14 cellular contexts compared by ENCODE assay signal in genomic region chr18:46294325-46294724, GRCh38.
DNase-seq lines count a peak whose midpoint lies in the region; ATAC-seq and TF ChIP-seq lines count a peak whose summit lies in the region.
"Had no signal": no experiment of that assay in that cellular context is flagged by ENCODE, and none has a peak within 500 bp of the region (broad histone marks: within the 10 kb centered on the region; RNA-seq: fewer than 3 reads in every experiment).

No MANE protein-coding gene starts in this region.

- intact Hi-C loops in PC-9 (cut with micrococcal nuclease; ENCODE audit: unreplicated experiment) = loop anchor here (1.0 kb wide), 3 partner anchors 28 to 139 kb away; no protein-coding TSS in a partner anchor
- intact Hi-C loops in left lung (cut with DNase I) = no loop called here
- intact Hi-C loops in vagina (cut with DNase I) = no loop called here

- no peaks in the 10 kb centered on the region for H3K9me2 ChIP-seq in GM23338 (ENCODE audit: insufficient read depth)
- H3K9me2 ChIP-seq in PC-9 (ENCODE audit: insufficient read depth) = no peaks in the 10 kb centered on the region

- peaks cover 33% of the 10 kb centered on the region for H3K4me1 Mint-ChIP-seq in GM23338

- peaks cover 14% of the 10 kb centered on the region for H3K27me3 Mint-ChIP-seq in GM23338 (ENCODE audit: insufficient read depth, low read depth, poor library complexity)

- H3K27me3 ChIP-seq in GM23338 (ENCODE audit: insufficient read depth) = no peaks in the 10 kb centered on the region
- H3K27me3 ChIP-seq in PC-9 (ENCODE audit: insufficient read depth, low read depth) = no peaks in the 10 kb centered on the region
- H3K27me3 ChIP-seq in left lung = no peaks in the 10 kb centered on the region
- no peaks in the 10 kb centered on the region for H3K27me3 ChIP-seq in vagina
- H3K27me3 ChIP-seq: BLaER1, SJCRH30 had no signal

- CTCF ChIA-PET in PC-9 (lab: Charles Lee) = no interaction called here

- H3K27ac ChIP-seq in GM23338 (ENCODE audit: low read depth) (no peak overlapping the region), PC-9 (peak overlapping the region; percentile 97), left lung (peak overlapping the region; percentile 58 to 59), vagina (no peak overlapping the region)
- H3K27ac ChIP-seq: BLaER1, SJCRH30 had no signal

- H3K4me3 ChIP-seq in AG10803 (ENCODE audit: low read length) = no peak overlapping the region
- H3K4me3 ChIP-seq in GM23338 = no peak overlapping the region
- H3K4me3 ChIP-seq in PC-9 = peak overlapping the region; percentile 45; the same call in 1 of the 2 replicates
- no peak overlapping the region for H3K4me3 ChIP-seq in left lung
- H3K4me3 ChIP-seq in vagina = no peak overlapping the region
- H3K4me3 ChIP-seq: BLaER1, SJCRH30 had no signal

- peak; percentile 11; the same call in 2 of the 3 replicates for ATAC-seq in GM23338
- ATAC-seq in left lung = peak; percentile 66
- ATAC-seq in HG03460 (IDR thresholded peaks at IDR 0.05; ENCODE audit: unreplicated experiment) = no peak
- no peak for ATAC-seq in HG02938 (IDR thresholded peaks at IDR 0.05; ENCODE audit: unreplicated experiment)

- H4K20me1 ChIP-seq in GM23338 (replicated peaks; ENCODE audit: insufficient read depth) (no peaks in the 10 kb centered on the region), PC-9 (ENCODE audit: insufficient read depth) (no peaks in the 10 kb centered on the region)
- H4K20me1 ChIP-seq: BLaER1 had no signal

- no peaks in the 10 kb centered on the region for H3K79me2 ChIP-seq in GM23338 (replicated peaks; ENCODE audit: insufficient read depth)
- peaks cover 4% of the 10 kb centered on the region; the same call in 1 of the 2 replicates for H3K79me2 ChIP-seq in PC-9 (ENCODE audit: low read depth)

- H2AFZ ChIP-seq in GM23338 (no peak overlapping the region), PC-9 (no peak overlapping the region)

- no peak for TF ChIP-seq POLR2A in vagina (IDR thresholded peaks at IDR 0.05)

- H3K27ac Mint-ChIP-seq in GM23338 = peak overlapping the region; percentile 26; the same call in 1 of the 2 replicates
- H3K27ac Mint-ChIP-seq: CD8-positive, alpha-beta memory T cell had no signal

- H3K4me3 Mint-ChIP-seq in GM23338 = peak overlapping the region; percentile 20; the same call in 1 of the 3 replicates
- H3K4me3 Mint-ChIP-seq: CD8-positive, alpha-beta memory T cell had no signal

- no peaks in the 10 kb centered on the region for H3K36me3 ChIP-seq in GM23338 (ENCODE audit: insufficient read depth)
- no peaks in the 10 kb centered on the region for H3K36me3 ChIP-seq in PC-9 (ENCODE audit: low read depth)
- H3K36me3 ChIP-seq in left lung = no peaks in the 10 kb centered on the region
- no peaks in the 10 kb centered on the region for H3K36me3 ChIP-seq in vagina
- H3K36me3 ChIP-seq: BLaER1, SJCRH30 had no signal

- TF ChIP-seq CTCF in AG10803 (conservative IDR thresholded peaks at IDR 0.05; ENCODE audit: low read length) = no peak
- TF ChIP-seq CTCF in GM23338 (conservative IDR thresholded peaks at IDR 0.05; ENCODE audit: low read depth in 2 of 2) = no peak
- no peak for TF ChIP-seq CTCF in PC-9 (conservative IDR thresholded peaks at IDR 0.05)
- no peak for TF ChIP-seq CTCF in left lung (IDR thresholded peaks at IDR 0.05)
- no peak for TF ChIP-seq CTCF in vagina (IDR thresholded peaks at IDR 0.05)

- peak; percentile 10 for DNase-seq in AG10803 (ENCODE audit: low read depth)
- no peak for DNase-seq in GM23338 (ENCODE audit: low spot score)
- peak; percentile 32 to 83 for DNase-seq in PC-9
- no peak for DNase-seq in left lung
- no peak for DNase-seq in vagina (ENCODE audit: extremely low spot score in 2 of 2)
- DNase-seq in medulla oblongata (ENCODE audit: extremely low spot score) = no peak
- DNase-seq: CD8-positive, alpha-beta memory T cell; Kasumi-1; NCI-H1092; NCI-H748 treated with DMSO at 0.1 percent for 48 hours had no signal

- H3K9me3 ChIP-seq in PC-9 (ENCODE audit: insufficient read depth, low read depth) (no peaks in the 10 kb centered on the region), left lung (no peaks in the 10 kb centered on the region), vagina (no peaks in the 10 kb centered on the region)
- H3K9me3 ChIP-seq: BLaER1, SJCRH30 had no signal

- H3K4me1 ChIP-seq in GM23338 (ENCODE audit: insufficient read depth) (peaks cover 17% of the 10 kb centered on the region), PC-9 (replicated peaks; ENCODE audit: insufficient read depth) (peaks cover 75% of the 10 kb centered on the region), left lung (peaks cover 0 to 3% of the 10 kb centered on the region in 2 donors), vagina (no peaks in the 10 kb centered on the region)

- H3K36me3 Mint-ChIP-seq in GM23338 (ENCODE audit: low read depth) = no peaks in the 10 kb centered on the region
- H3K36me3 Mint-ChIP-seq: CD8-positive, alpha-beta memory T cell had no signal

- H3K4me2 ChIP-seq in GM23338 = 0 out of 2 replicates have a peak overlapping the region, but pooled peaks have one; percentile 15
- H3K4me2 ChIP-seq in PC-9 = peak overlapping the region; percentile 72
- H3K4me2 ChIP-seq: BLaER1 had no signal

- BruUV-seq in PC-9 (replicated peaks; lab: Mats Ljungman, UMichigan) = no TSS peak

- H3F3A ChIP-seq in GM23338 (replicated peaks; ENCODE audit: low read depth) = no peaks in the 10 kb centered on the region
- H3F3A ChIP-seq in PC-9 (ENCODE audit: insufficient read depth, low read depth) = peaks cover 48% of the 10 kb centered on the region

- no peaks in the 10 kb centered on the region for H3K9me3 Mint-ChIP-seq in GM23338
- H3K9me3 Mint-ChIP-seq: CD8-positive, alpha-beta memory T cell had no signal

- POLR2A ChIA-PET in PC-9 (lab: Charles Lee; ENCODE audit: unreplicated experiment) = interaction anchor here (0.6 to 1.3 kb wide), 3 partner anchors 28 to 142 kb away, joined by 3 to 18 read pairs (median 3); no protein-coding TSS in a partner anchor

TF ChIP-seq in GM23338, 12 proteins besides CTCF, POLR2A, EP300 and RAD21:
- TF ChIP-seq CREB1 (CRISPR knock-in tag; IDR thresholded peaks at IDR 0.05; ENCODE audit: low read depth) = no peak
- TF ChIP-seq POLR2AphosphoS5 (IDR thresholded peaks at IDR 0.05; ENCODE audit: low read depth) = no peak

Comparison
In these comparisons a context has a peak if more than half of its experiments do, and no peak if none do; other contexts are left out.
1. DNase-seq: peak in AG10803 (single experiment) and PC-9 (2 of 2); none in GM23338 (single experiment), left lung (0 of 2), vagina (0 of 2) and medulla oblongata (single experiment).
2. ATAC-seq: peak in GM23338 (single experiment) and left lung (single experiment); none in HG03460 (single experiment) and HG02938 (single experiment).
3. H3K27ac ChIP-seq: peak in PC-9 (single experiment) and left lung (2 of 2); none in GM23338 (single experiment) and vagina (single experiment).